24 cellular contexts compared by ENCODE assay signal in the genomic region with DNA sequence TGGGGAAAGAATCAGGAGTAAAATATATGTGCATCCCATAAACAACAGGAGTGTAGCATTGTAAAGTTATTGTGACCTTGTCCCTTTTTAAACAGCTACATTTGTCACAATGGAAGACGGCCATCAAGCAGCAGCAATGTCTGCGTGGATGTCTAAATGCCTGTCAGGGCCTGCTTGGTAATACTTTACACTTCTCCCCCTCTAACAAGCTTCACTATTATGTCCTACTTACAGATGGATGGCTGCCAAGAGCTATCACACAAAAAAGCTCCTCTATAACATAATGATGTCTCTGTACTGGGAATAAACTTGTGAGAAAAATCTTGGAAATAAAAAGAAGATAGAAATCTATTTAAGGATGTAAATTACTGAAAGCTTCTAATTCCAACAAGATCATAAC.
DNase-seq lines count a peak whose midpoint lies in the region; ATAC-seq, FAIRE-seq and TF ChIP-seq lines count a peak whose summit lies in the region.
"Had no signal": no experiment of that assay in that cellular context is flagged by ENCODE, and none has a peak within 500 bp of the region (broad histone marks: within the 10 kb centered on the region; RNA-seq: fewer than 3 reads in every experiment).

No MANE protein-coding gene starts in this region.

- in situ Hi-C loops in mammary epithelial cell (cut with MboI; ENCODE audit: low sequenced_read_pairs in 2 of 2) = no loop called here

- no peak overlapping the region for H2AFZ ChIP-seq in mammary epithelial cell (ENCODE audit: low read depth, low read length)

- WGBS in mammary epithelial cell (ENCODE audit: low coverage, missing lambda C conversion rate) = 8% methylated on average over 2 of the region's 2 CpGs
- WGBS in pancreas, 2 donors = 87 to 91% methylated on average over 2 of the region's 2 CpGs

- no peak for TF ChIP-seq CTCF in mammary epithelial cell (conservative IDR thresholded peaks at IDR 0.05 in 1 of 2, IDR thresholded peaks at IDR 0.05 in 1 of 2; ENCODE audit: extremely low read depth in 1 of 2, insufficient read depth in 1 of 2, low read depth in 1 of 2, low read length in 2 of 2)
- TF ChIP-seq CTCF in MCF 10A (IDR thresholded peaks at IDR 0.05; ENCODE audit: unreplicated experiment) = no peak
- no peak for TF ChIP-seq CTCF in pancreas (IDR thresholded peaks at IDR 0.05)

- CTCF ChIA-PET in mammary epithelial cell (lab: Charles Lee; ENCODE audit: low non-redundant PET) = interaction anchor here (0.6 kb wide), 1 partner anchor 59 kb away, joined by 3 read pairs; no protein-coding TSS in a partner anchor
- CTCF ChIA-PET in MCF 10A (lab: Yijun Ruan, JAX) = no interaction called here

- intact Hi-C loops in mammary epithelial cell (cut with micrococcal nuclease) = no loop called here
- intact Hi-C loops in MCF 10A (cut with micrococcal nuclease) = no loop called here
- intact Hi-C loops in pancreas (cut with DNase I) = no loop called here

- H3K4me2 ChIP-seq in mammary epithelial cell (ENCODE audit: insufficient read depth, low read depth, low read length) = no peak overlapping the region

- ATAC-seq in pancreas = no peak
- ATAC-seq in HG03108 (IDR thresholded peaks at IDR 0.05; ENCODE audit: unreplicated experiment) = no peak
- ATAC-seq: activated CD8-positive, alpha-beta T cell treated with anti-CD3 and anti-CD28 coated beads for 36 hours; right cardiac atrium had no signal

- H3K79me2 ChIP-seq in mammary epithelial cell (ENCODE audit: insufficient read depth, low read length) = no peaks in the 10 kb centered on the region

- dilution Hi-C loops in mammary epithelial cell (cut with HindIII; ENCODE audit: low sequenced_read_pairs) = no loop called here

- H3K9ac ChIP-seq in mammary epithelial cell (ENCODE audit: insufficient read depth, low read length) = no peak overlapping the region

- H3K4me1 ChIP-seq in mammary epithelial cell (ENCODE audit: insufficient read depth, low read length) (peaks cover 9% of the 10 kb centered on the region), pancreas (no peaks in the 10 kb centered on the region)
- H3K4me1 ChIP-seq: breast epithelium, heart right ventricle, uterus had no signal

- POLR2A ChIA-PET in MCF 10A (lab: Yijun Ruan, JAX) = interaction anchor here (1.1 kb wide), 1 partner anchor 13 kb away, joined by 5 read pairs; no protein-coding TSS in a partner anchor

- H4K20me1 ChIP-seq in mammary epithelial cell (ENCODE audit: insufficient read depth, low read length) = no peaks in the 10 kb centered on the region

- H3K4me3 Mint-ChIP-seq in MCF 10A (ENCODE audit: unreplicated experiment) = no peak overlapping the region
- H3K4me3 Mint-ChIP-seq: activated CD8-positive, alpha-beta T cell treated with anti-CD3 and anti-CD28 coated beads for 36 hours; CD14-positive monocyte; HFFc6; immature natural killer cell had no signal

- H3K9me3 Mint-ChIP-seq in MCF 10A (ENCODE audit: unreplicated experiment) = no peaks in the 10 kb centered on the region
- H3K9me3 Mint-ChIP-seq: activated CD8-positive, alpha-beta T cell treated with anti-CD3 and anti-CD28 coated beads for 36 hours; HFFc6; immature natural killer cell had no signal

- peaks cover 6% of the 10 kb centered on the region for H3K36me3 Mint-ChIP-seq in MCF 10A (ENCODE audit: insufficient read depth, unreplicated experiment)

- no peak overlapping the region for H3K27ac Mint-ChIP-seq in MCF 10A (ENCODE audit: low read depth, unreplicated experiment)
- H3K27ac Mint-ChIP-seq: activated CD8-positive, alpha-beta T cell treated with anti-CD3 and anti-CD28 coated beads for 36 hours; CD14-positive monocyte; HFFc6; immature natural killer cell had no signal

- no peaks in the 10 kb centered on the region for H3K36me3 ChIP-seq in mammary epithelial cell (ENCODE audit: insufficient read depth, low read length)
- H3K36me3 ChIP-seq in pancreas = no peaks in the 10 kb centered on the region
- H3K36me3 ChIP-seq: adrenal gland, breast epithelium, uterus had no signal

- no peak overlapping the region for H3K27ac ChIP-seq in mammary epithelial cell (ENCODE audit: insufficient read depth, low read depth, low read length)
- H3K27ac ChIP-seq in pancreas = no peak overlapping the region
- H3K27ac ChIP-seq: adrenal gland, breast epithelium, heart right ventricle, uterus had no signal

- DNase-seq in mammary epithelial cell (peak; percentile 4), MCF 10A (ENCODE audit: unreplicated experiment) (no peak), NCI-H2227 treated with DMSO at 0.1 percent for 48 hours (lab: John Stamatoyannopoulos, UW) (peak; percentile 41), foreskin melanocyte (peak; percentile 79), superior temporal gyrus (ENCODE audit: extremely low spot score) (peak; percentile 60), pancreas (no peak), KG1 (lab: John Stamatoyannopoulos, UW) (no peak)
- DNase-seq: activated CD8-positive, alpha-beta T cell treated with anti-CD3 and anti-CD28 coated beads for 36 hours; activated gamma-delta T cell treated with Interleukin-2 at 50 U/mL for 16 hours; adrenal gland; DMS153; GDM1; heart right ventricle; HFFc6; immature natural killer cell; right cardiac atrium; RPMI8226; stimulated activated CD4-positive, alpha-beta T cell treated with anti-CD3 and anti-CD28 coated beads, Interleukin-15, amount 100 ng/mL, for 24 hours; T1000; uterus had no signal

- FAIRE-seq in pancreas (lab: Jason Lieb, UNC) = no peak
- FAIRE-seq: endothelial cell of umbilical vein had no signal

- H3K4me1 Mint-ChIP-seq in MCF 10A (ENCODE audit: insufficient read depth, unreplicated experiment) = no peaks in the 10 kb centered on the region
- H3K4me1 Mint-ChIP-seq: immature natural killer cell had no signal

- H3K9me3 ChIP-seq in mammary epithelial cell (replicated peaks; ENCODE audit: insufficient read depth, low read length) = no peaks in the 10 kb centered on the region
- no peaks in the 10 kb centered on the region for H3K9me3 ChIP-seq in pancreas
- H3K9me3 ChIP-seq: adrenal gland, breast epithelium, heart right ventricle, uterus had no signal

- H3K27me3 ChIP-seq in mammary epithelial cell (ENCODE audit: insufficient read depth, low read length) (no peaks in the 10 kb centered on the region), pancreas (no peaks in the 10 kb centered on the region)
- H3K27me3 ChIP-seq: adrenal gland, breast epithelium, heart right ventricle, uterus had no signal

- no peaks in the 10 kb centered on the region for H3K27me3 Mint-ChIP-seq in MCF 10A (ENCODE audit: insufficient read depth, unreplicated experiment)
- H3K27me3 Mint-ChIP-seq: activated CD8-positive, alpha-beta T cell treated with anti-CD3 and anti-CD28 coated beads for 36 hours had no signal

- BruUV-seq in mammary epithelial cell (replicated peaks; lab: Mats Ljungman, UMichigan) = no TSS peak
- BruUV-seq in MCF 10A (replicated peaks; lab: Mats Ljungman, UMichigan) = no TSS peak

- H3K4me3 ChIP-seq in mammary epithelial cell (replicated peaks in 1 of 3; ENCODE audit: insufficient read depth in 1 of 3, low read depth in 2 of 3, low read length in 3 of 3) (no peak overlapping the region), pancreas (no peak overlapping the region)
- H3K4me3 ChIP-seq: adrenal gland, breast epithelium, heart right ventricle, uterus had no signal

Comparison
In these comparisons a context has a peak if more than half of its experiments do, and no peak if none do; other contexts are left out.
1. DNase-seq: peak in mammary epithelial cell (single experiment), NCI-H2227 treated with DMSO at 0.1 percent for 48 hours (single experiment), foreskin melanocyte (single experiment) and superior temporal gyrus (single experiment); none in MCF 10A (single experiment), pancreas (0 of 6) and KG1 (single experiment).